Comparison of ENCODE assay signal across 11 cellular contexts in the genomic region with DNA sequence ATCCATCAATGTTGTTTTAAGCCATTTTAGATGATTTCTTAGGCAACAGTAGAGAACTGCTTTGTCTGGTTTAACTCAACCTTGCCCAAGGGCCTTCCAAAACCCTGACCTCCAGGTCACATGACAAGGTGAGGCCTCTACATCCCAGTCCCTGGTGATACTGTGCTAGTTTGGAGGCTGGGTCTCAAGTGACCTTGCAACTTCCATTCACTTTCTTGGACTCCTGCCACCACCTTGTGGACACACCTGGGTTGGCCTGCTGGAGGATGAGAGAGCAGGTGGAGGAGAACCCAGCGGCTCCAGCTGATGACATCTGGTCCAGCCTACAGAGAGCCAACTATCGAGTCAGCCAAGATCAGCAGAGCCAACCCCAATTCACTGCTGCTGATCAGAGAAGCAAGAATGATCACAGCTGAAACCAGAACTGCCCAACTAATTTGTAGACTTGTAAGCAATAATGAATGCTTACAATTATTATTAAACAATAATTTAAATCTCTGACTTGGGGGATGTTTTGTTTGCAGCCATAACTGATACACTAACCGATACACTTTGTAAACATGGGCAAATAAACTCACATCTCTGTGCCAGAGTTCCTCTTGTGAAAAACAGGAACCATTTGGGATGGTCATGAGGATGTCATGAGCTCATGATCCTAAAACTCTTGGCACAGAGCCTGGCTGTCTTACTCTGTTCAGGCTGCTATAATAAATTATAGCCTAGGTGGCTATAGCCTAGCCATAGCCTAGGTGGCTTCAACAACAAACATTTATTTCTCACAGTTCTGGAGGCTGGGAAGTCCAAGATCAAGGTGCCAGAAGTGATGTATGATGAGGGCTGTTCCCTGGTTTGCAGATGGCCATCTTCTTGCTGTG. TPM values are rescaled to one million over a fixed set of nuclear protein-coding genes. Genes with fewer than 3 reads are reported as not detected.
DNase-seq lines count a peak whose midpoint lies in the region; ATAC-seq, FAIRE-seq and TF ChIP-seq lines count a peak whose summit lies in the region.
"Had no signal": no experiment of that assay in that cellular context is flagged by ENCODE, and none has a peak within 500 bp of the region (broad histone marks: within the 10 kb centered on the region; RNA-seq: fewer than 3 reads in every experiment).

No MANE protein-coding gene starts in this region.

- BruUV-seq in OCI-LY7 (replicated peaks; lab: Mats Ljungman, UMichigan) (no TSS peak), K562 (replicated peaks; lab: Mats Ljungman, UMichigan) (no TSS peak)

- no peak for TF ChIP-seq EP300 in K562 (IDR thresholded peaks at IDR 0.05; ENCODE audit: low read length)

- POLR2A ChIA-PET in OCI-LY7 (lab: Charles Lee) = interaction anchor here (0.6 to 3.3 kb wide), 3 partner anchors 12 to 303 kb away, joined by 3 to 25 read pairs (median 3); partner anchors contain the start of gene FXYD7
- POLR2A ChIA-PET in K562 (lab: Yijun Ruan, JAX) = no interaction called here

- WGBS in K562 (ENCODE audit: insufficient coverage, low coverage, missing lambda C conversion rate) = 70% methylated on average over 3 of the region's 3 CpGs

- no peaks in the 10 kb centered on the region for H3K9me1 ChIP-seq in K562 (ENCODE audit: control insufficient read depth, insufficient read depth, low read length)

- H3K9ac ChIP-seq in K562 (ENCODE audit: insufficient read depth in 1 of 2, low read depth in 2 of 2, low read length in 2 of 2) = no peak overlapping the region

- no peaks in the 10 kb centered on the region for H3K36me3 ChIP-seq in OCI-LY7 (ENCODE audit: insufficient read depth, low read length)
- H3K36me3 ChIP-seq in K562 (ENCODE audit: control insufficient read depth, insufficient read depth, low read length) = no peaks in the 10 kb centered on the region
- H3K36me3 ChIP-seq: upper lobe of left lung had no signal

- ATAC-seq in K562 (no peak), SK-N-SH treated with all-trans-retinoic acid at 6 μM for 48 hours (no peak), GM18870 (IDR thresholded peaks at IDR 0.05; ENCODE audit: unreplicated experiment) (no peak)

- CTCF ChIA-PET in OCI-LY7 (lab: Charles Lee; ENCODE audit: unreplicated experiment) (interaction anchor here (0.6 to 1.3 kb wide), 3 partner anchors 71 to 150 kb away, joined by 3 to 8 read pairs (median 3); no protein-coding TSS in a partner anchor), K562 (lab: Yijun Ruan, JAX; ENCODE audit: low intra/inter-chr PET ratio) (no interaction called here)

- H3K9me2 ChIP-seq in OCI-LY7 (ENCODE audit: insufficient read depth, low read length) = no peaks in the 10 kb centered on the region

- FAIRE-seq in K562 (lab: Jason Lieb, UNC) = no peak

- no peaks in the 10 kb centered on the region for H3K27me3 ChIP-seq in K562 (ENCODE audit: control insufficient read depth in 2 of 2, insufficient read depth in 2 of 2, low read length in 2 of 2)
- H3K27me3 ChIP-seq: upper lobe of left lung had no signal

- peak; percentile 15 for DNase-seq in NOMO-1 treated with DMSO at 0.1 percent for 48 hours (lab: John Stamatoyannopoulos, UW; ENCODE audit: unreplicated experiment)
- no peak for DNase-seq in NOMO-1 treated with dmso at 0.1 percent for 144 hours (lab: John Stamatoyannopoulos, UW; ENCODE audit: unreplicated experiment)
- DNase-seq in OCI-LY7 (ENCODE audit: low spot score) = peak; percentile 82
- peak in 1 of 4 experiments; percentile 57 for DNase-seq in K562 (ENCODE audit: extremely low read depth in 1 of 4, low spot score in 3 of 4)
- peak; percentile 46 for DNase-seq in stimulated activated CD4-positive, alpha-beta T cell treated with anti-CD3 and anti-CD28 coated beads, Interleukin-4, amount 100 ng/mL, for 24 hours
- DNase-seq in SKM-1 treated with dmso at 0.1 percent for 144 hours (lab: John Stamatoyannopoulos, UW; ENCODE audit: unreplicated experiment) = no peak

- no peak for TF ChIP-seq POLR2A in K562 (conservative IDR thresholded peaks at IDR 0.05)

- TF ChIP-seq RAD21 in K562 (CRISPR knock-in tag; conservative IDR thresholded peaks at IDR 0.05 in 1 of 2, IDR thresholded peaks at IDR 0.05 in 1 of 2) = peak in 1 of 2 experiments; percentile 46; a peak in 2 of 4 replicates

- H3K4me3 ChIP-seq in OCI-LY7 (ENCODE audit: low read depth, low read length, poor library complexity, severe bottlenecking) = no peak overlapping the region
- H3K4me3 ChIP-seq in K562 = no peak overlapping the region
- H3K4me3 ChIP-seq: upper lobe of left lung had no signal

- H3K9me3 ChIP-seq in OCI-LY7 (ENCODE audit: low read length) (peaks cover 16% of the 10 kb centered on the region; the same call in 1 of the 2 replicates), K562 (replicated peaks; ENCODE audit: control insufficient read depth, insufficient read depth, low read depth, low read length) (peaks cover 19% of the 10 kb centered on the region)
- H3K9me3 ChIP-seq: upper lobe of left lung had no signal

- TF ChIP-seq CTCF in OCI-LY7 (conservative IDR thresholded peaks at IDR 0.05; ENCODE audit: low read length) (peak; percentile 82), K562 (IDR thresholded peaks at IDR 0.05 in 2 of 3, conservative IDR thresholded peaks at IDR 0.05 in 1 of 3; ENCODE audit: insufficient read depth in 2 of 3, low read depth in 1 of 3, low read length in 3 of 3) (0 out of 6 replicates have a peak, but pooled peaks of 1 of the 3 experiments have one; percentile 20)

- in situ Hi-C loops in K562 (cut with MboI) = no loop called here

- peak overlapping the region; percentile 30 for H3K27ac ChIP-seq in OCI-LY7 (ENCODE audit: low read depth, low read length, poor library complexity, severe bottlenecking)
- H3K27ac ChIP-seq in K562 (ENCODE audit: extremely low read depth, low read depth, low read length) = no peak overlapping the region

- H3K4me1 ChIP-seq in OCI-LY7 (ENCODE audit: insufficient read depth, low read length, poor library complexity, severe bottlenecking) (peaks cover 55% of the 10 kb centered on the region), K562 (replicated peaks in 1 of 2; ENCODE audit: control insufficient read depth in 2 of 2, insufficient read depth in 2 of 2, low read length in 2 of 2) (peaks cover 13 to 28% of the 10 kb centered on the region in 2 experiments)

- intact Hi-C loops in OCI-LY7 (cut with micrococcal nuclease; ENCODE audit: unreplicated experiment) (loop anchor here (1.0 to 2.0 kb wide), 3 partner anchors 76 to 150 kb away; no protein-coding TSS in a partner anchor), K562 (cut with micrococcal nuclease) (no loop called here)

- no peaks in the 10 kb centered on the region for H3K79me2 ChIP-seq in OCI-LY7 (ENCODE audit: insufficient read depth, low read depth, low read length)
- H3K79me2 ChIP-seq in K562 (ENCODE audit: control insufficient read depth, insufficient read depth, low read length) = no peaks in the 10 kb centered on the region

- no peak overlapping the region for H3K4me2 ChIP-seq in OCI-LY7 (ENCODE audit: low read length)
- H3K4me2 ChIP-seq in K562 (ENCODE audit: insufficient read depth, low read length) = no peak overlapping the region

- peak overlapping the region; percentile 26; the same call in 1 of the 2 replicates for H2AFZ ChIP-seq in OCI-LY7 (ENCODE audit: low read length)
- H2AFZ ChIP-seq in K562 (ENCODE audit: low read depth, low read length) = no peak overlapping the region

- no peaks in the 10 kb centered on the region for H4K20me1 ChIP-seq in OCI-LY7 (ENCODE audit: insufficient read depth, low read length)
- no peaks in the 10 kb centered on the region for H4K20me1 ChIP-seq in K562 (replicated peaks; ENCODE audit: control insufficient read depth, insufficient read depth, low read length)

RNA-seq across cellular contexts. Expression of gene FAM187B, which starts 11.5 kb away (rescaled TPM):
- total RNA-seq in OCI-LY7 (2014; rRNA removed; shearing (Covaris generic)) = not detected in 2 replicates
- not detected in 2 replicates for total RNA-seq in OCI-LY7 (2022)
- 0.25 TPM in 1 of 2 replicates, not detected in the other for total RNA-seq in K562 (2011; cell fraction: chromatin; rRNA removed; ENCODE audit: low replicate concordance)
- total RNA-seq in K562 (2011; cell fraction: nucleolus; rRNA removed) = not detected in 2 replicates
- not detected in 2 replicates for total RNA-seq in K562 (2011; cell fraction: nucleoplasm; rRNA removed)
- total RNA-seq in K562 (2014; rRNA removed) = 0.09 TPM in 1 of 2 replicates, not detected in the other
- total RNA-seq in K562 (2014; rRNA removed; fragmentation: Illumina TruSeq; extraction: Trizol) = not detected in 2 replicates
- total RNA-seq in K562 (2015; rRNA removed; fragmentation: Illumina TruSeq; extraction: Trizol) = not detected in 2 replicates
- not detected in 2 replicates for total RNA-seq in K562 (2021)
- polyA plus RNA-seq in K562 (2011; rRNA removed) = not detected in 2 replicates
- polyA plus RNA-seq in K562 (2011; cell fraction: cytosol; rRNA removed) = 0.07 TPM in 1 of 2 replicates, not detected in the other
- polyA plus RNA-seq in K562 (2011; cell fraction: nucleus; rRNA removed) = 0.10 TPM in 1 of 2 replicates, not detected in the other
- not detected in 2 replicates for polyA plus RNA-seq in K562 (2012)
- polyA plus RNA-seq in K562 (2014; fragmentation: Illumina TruSeq; extraction: Trizol) = not detected in 2 replicates
- polyA plus RNA-seq in K562 (2014; fragmentation: Nextera tagmentation; extraction: Ambion mirVana) = under 1 TPM in 1 of 2 experiments, not detected in 1; 0.04 TPM
- polyA plus RNA-seq in K562 (2014; rRNA removed) = not detected in 2 replicates
- polyA minus RNA-seq in K562 (2011; rRNA and poly(A)+ RNA removed) = not detected in 2 replicates
- polyA minus RNA-seq in K562 (2011; cell fraction: cytosol; rRNA and poly(A)+ RNA removed) = not detected in 2 replicates
- polyA minus RNA-seq in K562 (2011; cell fraction: nucleus; rRNA and poly(A)+ RNA removed) = not detected in 2 replicates
- total RNA-seq: pulmonary artery endothelial cell; T-helper 1 cell treated with Interleukin-12 subunit alpha and Interleukin-12 subunit beta and Interleukin-4 antibody, amounts not matched to agents 30 ng/mL and 1 ng/mL, for 36 hours; upper lobe of left lung had no signal

RNA-seq across cellular contexts. Expression of gene LSR, which starts 31.7 kb away (rescaled TPM):
- total RNA-seq in OCI-LY7 (2014; rRNA removed; shearing (Covaris generic)) = 15.0 and 22.9 TPM in 2 replicates
- total RNA-seq in OCI-LY7 (2022) (26.0 and 33.6 TPM in 2 replicates), K562 (2014; rRNA removed) (65.1 and 111 TPM in 2 replicates), K562 (2014; rRNA removed; fragmentation: Illumina TruSeq; extraction: Trizol) (10.1 and 11.3 TPM in 2 replicates), K562 (2015; rRNA removed; fragmentation: Illumina TruSeq; extraction: Trizol) (29.4 and 32.3 TPM in 2 replicates), K562 (2021) (83.3 and 87.9 TPM in 2 replicates)
- total RNA-seq in K562 (2011; cell fraction: chromatin; rRNA removed; ENCODE audit: low replicate concordance) = 30.2 and 123 TPM in 2 replicates
- 223 and 260 TPM in 2 replicates for total RNA-seq in K562 (2011; cell fraction: nucleolus; rRNA removed)
- 130 and 145 TPM in 2 replicates for total RNA-seq in K562 (2011; cell fraction: nucleoplasm; rRNA removed)
- polyA plus RNA-seq in K562 (2011; rRNA removed) (19.6 and 42.8 TPM in 2 replicates), K562 (2014; fragmentation: Illumina TruSeq; extraction: Trizol) (28.0 and 61.6 TPM in 2 replicates), K562 (2014; fragmentation: Nextera tagmentation; extraction: Ambion mirVana) (under 1 TPM; 0.44 to 0.66 TPM), K562 (2014; rRNA removed) (39.4 and 47.4 TPM in 2 replicates)
- 24.5 and 85.7 TPM in 2 replicates for polyA plus RNA-seq in K562 (2011; cell fraction: cytosol; rRNA removed)
- 44.0 and 102 TPM in 2 replicates for polyA plus RNA-seq in K562 (2011; cell fraction: nucleus; rRNA removed)
- polyA plus RNA-seq in K562 (2012) = 77.8 and 93.6 TPM in 2 replicates
- 9.4 and 16.2 TPM in 2 replicates for polyA minus RNA-seq in K562 (2011; rRNA and poly(A)+ RNA removed)
- 87.6 and 93.3 TPM in 2 replicates for polyA minus RNA-seq in K562 (2011; cell fraction: cytosol; rRNA and poly(A)+ RNA removed)
- 61.4 and 69.4 TPM in 2 replicates for polyA minus RNA-seq in K562 (2011; cell fraction: nucleus; rRNA and poly(A)+ RNA removed)

RNA-seq across cellular contexts. Expression of gene USF2, which starts 51.7 kb away (rescaled TPM):
- total RNA-seq in OCI-LY7 (2014; rRNA removed; shearing (Covaris generic)) = 100.0 and 105 TPM in 2 replicates
- total RNA-seq in OCI-LY7 (2022) = 155 and 181 TPM in 2 replicates
- total RNA-seq in K562 (2011; cell fraction: chromatin; rRNA removed; ENCODE audit: low replicate concordance) = 42.6 and 101 TPM in 2 replicates
- total RNA-seq in K562 (2011; cell fraction: nucleolus; rRNA removed) = 81.1 and 82.5 TPM in 2 replicates
- total RNA-seq in K562 (2011; cell fraction: nucleoplasm; rRNA removed) = 54.4 and 62.0 TPM in 2 replicates
- total RNA-seq in K562 (2014; rRNA removed) = 79.6 and 92.0 TPM in 2 replicates
- 27.8 and 31.1 TPM in 2 replicates for total RNA-seq in K562 (2014; rRNA removed; fragmentation: Illumina TruSeq; extraction: Trizol)
- total RNA-seq in K562 (2015; rRNA removed; fragmentation: Illumina TruSeq; extraction: Trizol) = 41.3 and 44.8 TPM in 2 replicates
- 79.6 and 85.1 TPM in 2 replicates for total RNA-seq in K562 (2021)
- 62.5 and 69.2 TPM in 2 replicates for polyA plus RNA-seq in K562 (2011; rRNA removed)
- polyA plus RNA-seq in K562 (2011; cell fraction: cytosol; rRNA removed) = 53.9 and 98.4 TPM in 2 replicates
- polyA plus RNA-seq in K562 (2011; cell fraction: nucleus; rRNA removed) = 102 and 108 TPM in 2 replicates
- polyA plus RNA-seq in K562 (2012) = 81.4 and 98.5 TPM in 2 replicates
- polyA plus RNA-seq in K562 (2014; fragmentation: Illumina TruSeq; extraction: Trizol) = 57.2 and 58.4 TPM in 2 replicates
- under 1 TPM; 0.27 to 0.34 TPM for polyA plus RNA-seq in K562 (2014; fragmentation: Nextera tagmentation; extraction: Ambion mirVana)
- polyA plus RNA-seq in K562 (2014; rRNA removed) = 78.0 and 93.7 TPM in 2 replicates
- polyA minus RNA-seq in K562 (2011; rRNA and poly(A)+ RNA removed) = 31.5 and 39.4 TPM in 2 replicates
- 28.5 and 53.2 TPM in 2 replicates for polyA minus RNA-seq in K562 (2011; cell fraction: cytosol; rRNA and poly(A)+ RNA removed)
- polyA minus RNA-seq in K562 (2011; cell fraction: nucleus; rRNA and poly(A)+ RNA removed) = 21.7 and 31.3 TPM in 2 replicates

Comparison
In these comparisons a context has a peak if more than half of its experiments do, and no peak if none do; other contexts are left out.
1. DNase-seq: peak in NOMO-1 treated with DMSO at 0.1 percent for 48 hours (single experiment), OCI-LY7 (single experiment) and stimulated activated CD4-positive, alpha-beta T cell treated with anti-CD3 and anti-CD28 coated beads, Interleukin-4, amount 100 ng/mL, for 24 hours (single experiment); none in NOMO-1 treated with dmso at 0.1 percent for 144 hours (single experiment) and SKM-1 treated with dmso at 0.1 percent for 144 hours (single experiment).